8 cellular contexts compared by ENCODE assay signal in the genomic region with DNA sequence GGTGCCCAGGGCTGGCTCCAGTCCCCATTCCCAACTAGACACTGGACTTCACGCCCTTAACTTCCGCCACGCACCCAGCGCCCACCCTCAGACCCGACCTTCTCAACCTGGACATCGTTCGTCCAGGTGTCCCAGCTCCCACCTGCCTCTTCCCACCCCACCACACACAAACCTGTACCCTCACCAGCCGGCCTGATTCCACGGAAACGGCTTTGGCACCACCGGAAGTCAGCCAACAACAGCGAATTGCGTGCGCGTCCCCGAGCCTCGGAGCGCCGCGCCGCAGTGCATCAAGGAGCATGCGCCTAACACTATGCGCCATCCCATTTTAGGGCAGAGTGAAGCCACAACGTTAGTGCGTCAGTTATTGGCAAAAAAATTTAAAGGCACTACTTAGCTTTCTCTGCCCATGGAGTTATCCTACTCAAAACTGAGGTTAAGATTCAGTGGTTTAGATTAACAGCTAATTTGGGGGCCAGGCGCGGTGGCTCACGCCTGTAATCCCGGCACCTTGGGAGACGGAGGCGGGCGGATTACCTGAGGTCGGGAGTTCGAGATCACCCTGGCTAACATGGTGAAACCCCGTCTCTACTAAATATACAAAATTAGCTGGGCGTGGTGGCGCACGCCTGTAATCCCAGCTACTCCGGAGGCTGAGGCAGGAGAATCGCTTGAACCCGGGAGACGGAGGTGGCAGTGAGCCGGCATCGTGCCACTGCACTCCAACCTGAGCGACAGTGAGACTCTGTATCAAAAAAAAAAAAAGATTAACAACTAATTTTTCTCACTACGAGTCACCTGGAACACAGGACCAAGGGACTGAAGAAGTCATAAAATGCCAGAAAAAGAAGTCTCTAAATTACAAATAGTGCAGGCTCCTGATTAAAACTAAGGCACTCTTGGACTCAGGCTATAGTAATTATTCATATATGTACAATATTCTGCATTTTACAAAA. TPM values are rescaled to one million over a fixed set of nuclear protein-coding genes. Genes with fewer than 3 reads are reported as not detected.
DNase-seq lines count a peak whose midpoint lies in the region; ATAC-seq and TF ChIP-seq lines count a peak whose summit lies in the region.

A gene with protein sequence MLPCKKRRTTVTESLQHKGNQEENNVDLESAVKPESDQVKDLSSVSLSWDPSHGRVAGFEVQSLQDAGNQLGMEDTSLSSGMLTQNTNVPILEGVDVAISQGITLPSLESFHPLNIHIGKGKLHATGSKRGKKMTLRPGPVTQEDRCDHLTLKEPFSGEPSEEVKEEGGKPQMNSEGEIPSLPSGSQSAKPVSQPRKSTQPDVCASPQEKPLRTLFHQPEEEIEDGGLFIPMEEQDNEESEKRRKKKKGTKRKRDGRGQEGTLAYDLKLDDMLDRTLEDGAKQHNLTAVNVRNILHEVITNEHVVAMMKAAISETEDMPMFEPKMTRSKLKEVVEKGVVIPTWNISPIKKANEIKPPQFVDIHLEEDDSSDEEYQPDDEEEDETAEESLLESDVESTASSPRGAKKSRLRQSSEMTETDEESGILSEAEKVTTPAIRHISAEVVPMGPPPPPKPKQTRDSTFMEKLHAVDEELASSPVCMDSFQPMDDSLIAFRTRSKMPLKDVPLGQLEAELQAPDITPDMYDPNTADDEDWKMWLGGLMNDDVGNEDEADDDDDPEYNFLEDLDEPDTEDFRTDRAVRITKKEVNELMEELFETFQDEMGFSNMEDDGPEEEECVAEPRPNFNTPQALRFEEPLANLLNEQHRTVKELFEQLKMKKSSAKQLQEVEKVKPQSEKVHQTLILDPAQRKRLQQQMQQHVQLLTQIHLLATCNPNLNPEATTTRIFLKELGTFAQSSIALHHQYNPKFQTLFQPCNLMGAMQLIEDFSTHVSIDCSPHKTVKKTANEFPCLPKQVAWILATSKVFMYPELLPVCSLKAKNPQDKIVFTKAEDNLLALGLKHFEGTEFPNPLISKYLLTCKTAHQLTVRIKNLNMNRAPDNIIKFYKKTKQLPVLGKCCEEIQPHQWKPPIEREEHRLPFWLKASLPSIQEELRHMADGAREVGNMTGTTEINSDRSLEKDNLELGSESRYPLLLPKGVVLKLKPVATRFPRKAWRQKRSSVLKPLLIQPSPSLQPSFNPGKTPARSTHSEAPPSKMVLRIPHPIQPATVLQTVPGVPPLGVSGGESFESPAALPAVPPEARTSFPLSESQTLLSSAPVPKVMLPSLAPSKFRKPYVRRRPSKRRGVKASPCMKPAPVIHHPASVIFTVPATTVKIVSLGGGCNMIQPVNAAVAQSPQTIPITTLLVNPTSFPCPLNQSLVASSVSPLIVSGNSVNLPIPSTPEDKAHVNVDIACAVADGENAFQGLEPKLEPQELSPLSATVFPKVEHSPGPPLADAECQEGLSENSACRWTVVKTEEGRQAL (N-terminal part only) (minus strand): TSS at position 240 of the 956 bp plus-strand sequence. CDS start 3,434 bp downstream, outside the sequence.

- no peaks in the 10 kb centered on the region for H3K27me3 ChIP-seq in KMS-11 (ENCODE audit: insufficient read depth, low read depth)
- H3K27me3 ChIP-seq in Panc1 (ENCODE audit: control insufficient read depth, insufficient read depth, low read length): no peaks in the 10 kb centered on the region

- H3K9me3 ChIP-seq in Panc1 (ENCODE audit: control insufficient read depth, insufficient read depth, low read depth, low read length) (no peaks in the 10 kb centered on the region), mucosa of descending colon (no peaks in the 10 kb centered on the region)

- H3K4me1 ChIP-seq in KMS-11 (ENCODE audit: low read depth, poor library complexity, severe bottlenecking) (peaks cover 43% of the 10 kb centered on the region), Panc1 (ENCODE audit: control insufficient read depth, insufficient read depth, low read length) (peaks cover 12% of the 10 kb centered on the region), mucosa of descending colon (ENCODE audit: low read depth) (peaks cover 25% of the 10 kb centered on the region)

- intact Hi-C loops in Panc1 (cut with micrococcal nuclease; ENCODE audit: unreplicated experiment): no loop called here
- intact Hi-C loops in mucosa of descending colon (cut with DNase I, micrococcal nuclease): no loop called here

- peak within 1 kb of the TSS; percentile 51 for H3K9ac ChIP-seq in KMS-11

- H3K27ac Mint-ChIP-seq in activated T-cell treated with anti-CD3 and anti-CD28 coated beads, Interleukin-2, amount 50 U/mL, for 24 hours: peak within 1 kb of the TSS; percentile 98

- DNase-seq in D341Med (ENCODE audit: low spot score) (peak; percentile 98), Panc1 (ENCODE audit: low read depth, low spot score) (peak; percentile 82), epithelial cell of proximal tubule (ENCODE audit: low read depth) (no peak), mucosa of descending colon (peak; percentile 92 to 93 (median 92))
- DNase-seq in activated T-cell treated with anti-CD3 and anti-CD28 coated beads, Interleukin-2, amount 50 U/mL, for 24 hours: peak; percentile 89
- DNase-seq in stimulated activated CD8-positive, alpha-beta memory T cell treated with anti-CD3 and anti-CD28 coated beads, Interleukin-4, amount 100 ng/mL, for 24 hours (ENCODE audit: low read depth): peak; percentile 85

- peak within 1 kb of the TSS; percentile 99 for H3K4me3 Mint-ChIP-seq in activated T-cell treated with anti-CD3 and anti-CD28 coated beads, Interleukin-2, amount 50 U/mL, for 24 hours

- peaks cover 9% of the 10 kb centered on the region; the same call in 1 of the 2 replicates for H3K36me3 ChIP-seq in KMS-11 (ENCODE audit: insufficient read depth)
- H3K36me3 ChIP-seq in Panc1 (ENCODE audit: control insufficient read depth, insufficient read depth, low read length): peaks cover 13% of the 10 kb centered on the region
- H3K36me3 ChIP-seq in mucosa of descending colon (ENCODE audit: low read depth): peaks cover 3% of the 10 kb centered on the region

- peaks cover 70% of the 10 kb centered on the region for H3K4me1 Mint-ChIP-seq in activated T-cell treated with anti-CD3 and anti-CD28 coated beads, Interleukin-2, amount 50 U/mL, for 24 hours (ENCODE audit: low read depth)

- H3K79me2 ChIP-seq in KMS-11 (ENCODE audit: insufficient read depth, low read depth): peaks cover 41% of the 10 kb centered on the region

- no peaks in the 10 kb centered on the region for H3K9me3 Mint-ChIP-seq in activated T-cell treated with anti-CD3 and anti-CD28 coated beads, Interleukin-2, amount 50 U/mL, for 24 hours

- CTCF ChIA-PET in Panc1 (lab: Charles Lee): interaction anchor here (0.8 kb wide), 1 partner anchor 21 kb away, joined by 5 read pairs; no protein-coding TSS in a partner anchor

- no peaks in the 10 kb centered on the region for H4K20me1 ChIP-seq in KMS-11 (ENCODE audit: insufficient read depth)

- in situ Hi-C loops in Panc1 (cut with HindIII; ENCODE audit: low pct_unique_long_range_greater_than_20kb, low sequenced_read_pairs): no loop called here

- POLR2A ChIA-PET in Panc1 (lab: Charles Lee): interaction anchor here (0.6 kb wide), 1 partner anchor 139 kb away, joined by 3 read pairs; no protein-coding TSS in a partner anchor

- H3K27me3 Mint-ChIP-seq in activated T-cell treated with anti-CD3 and anti-CD28 coated beads, Interleukin-2, amount 50 U/mL, for 24 hours: peaks cover 11% of the 10 kb centered on the region

- TF ChIP-seq CTCF in KMS-11 (conservative IDR thresholded peaks at IDR 0.05; ENCODE audit: low read depth, low read length): no peak
- no peak for TF ChIP-seq CTCF in Panc1 (IDR thresholded peaks at IDR 0.05)
- no peak for TF ChIP-seq CTCF in epithelial cell of proximal tubule (conservative IDR thresholded peaks at IDR 0.05; ENCODE audit: low read depth, low read length)
- TF ChIP-seq CTCF in mucosa of descending colon (IDR thresholded peaks at IDR 0.05): no peak

- ATAC-seq in GM21529 (IDR thresholded peaks at IDR 0.05; ENCODE audit: unreplicated experiment): peak; percentile 53
- peak; percentile 88 for ATAC-seq in Panc1
- ATAC-seq in mucosa of descending colon: peak; percentile 91

- no TSS peak for BruUV-seq in Panc1 (replicated peaks; lab: Mats Ljungman, UMichigan)

- H3K4me3 ChIP-seq in KMS-11 (IDR thresholded peaks at IDR 0.05; ENCODE audit: insufficient read depth, low read depth, low read length) (peak within 1 kb of the TSS; percentile 99), Panc1 (ENCODE audit: low read depth in 2 of 2, low read length in 2 of 2) (peak within 1 kb of the TSS; percentile 92 to 96), epithelial cell of proximal tubule (ENCODE audit: low read depth, low read length) (peak within 1 kb of the TSS; percentile 90), mucosa of descending colon (peak within 1 kb of the TSS; percentile 59)

- peaks cover 46% of the 10 kb centered on the region for H3K36me3 Mint-ChIP-seq in activated T-cell treated with anti-CD3 and anti-CD28 coated beads, Interleukin-2, amount 50 U/mL, for 24 hours (ENCODE audit: low read depth)

- H3K4me2 ChIP-seq in KMS-11: peak within 1 kb of the TSS; percentile 98

- peak within 1 kb of the TSS; percentile 75 for H2AFZ ChIP-seq in KMS-11 (ENCODE audit: low read depth)

- H3K27ac ChIP-seq in KMS-11: peak within 1 kb of the TSS; percentile 81
- H3K27ac ChIP-seq in Panc1 (ENCODE audit: low read length): peak within 1 kb of the TSS; percentile 91

RNA-seq across cellular contexts. Expression of the gene that starts here (rescaled TPM):
- 47.6 TPM for total RNA-seq in Panc1 (2021; ENCODE audit: unreplicated experiment)
- polyA plus RNA-seq in Panc1 (2012; ENCODE audit: insufficient read length): 23.9 TPM
- total RNA-seq in epithelial cell of proximal tubule: 13.9 and 22.7 TPM in 2 replicates
- total RNA-seq in mucosa of descending colon: 10 to 100 TPM; 38.7 to 63.0 (median 54.3) TPM
